ENCODE assay signal across 1 cellular context in the genomic region with DNA sequence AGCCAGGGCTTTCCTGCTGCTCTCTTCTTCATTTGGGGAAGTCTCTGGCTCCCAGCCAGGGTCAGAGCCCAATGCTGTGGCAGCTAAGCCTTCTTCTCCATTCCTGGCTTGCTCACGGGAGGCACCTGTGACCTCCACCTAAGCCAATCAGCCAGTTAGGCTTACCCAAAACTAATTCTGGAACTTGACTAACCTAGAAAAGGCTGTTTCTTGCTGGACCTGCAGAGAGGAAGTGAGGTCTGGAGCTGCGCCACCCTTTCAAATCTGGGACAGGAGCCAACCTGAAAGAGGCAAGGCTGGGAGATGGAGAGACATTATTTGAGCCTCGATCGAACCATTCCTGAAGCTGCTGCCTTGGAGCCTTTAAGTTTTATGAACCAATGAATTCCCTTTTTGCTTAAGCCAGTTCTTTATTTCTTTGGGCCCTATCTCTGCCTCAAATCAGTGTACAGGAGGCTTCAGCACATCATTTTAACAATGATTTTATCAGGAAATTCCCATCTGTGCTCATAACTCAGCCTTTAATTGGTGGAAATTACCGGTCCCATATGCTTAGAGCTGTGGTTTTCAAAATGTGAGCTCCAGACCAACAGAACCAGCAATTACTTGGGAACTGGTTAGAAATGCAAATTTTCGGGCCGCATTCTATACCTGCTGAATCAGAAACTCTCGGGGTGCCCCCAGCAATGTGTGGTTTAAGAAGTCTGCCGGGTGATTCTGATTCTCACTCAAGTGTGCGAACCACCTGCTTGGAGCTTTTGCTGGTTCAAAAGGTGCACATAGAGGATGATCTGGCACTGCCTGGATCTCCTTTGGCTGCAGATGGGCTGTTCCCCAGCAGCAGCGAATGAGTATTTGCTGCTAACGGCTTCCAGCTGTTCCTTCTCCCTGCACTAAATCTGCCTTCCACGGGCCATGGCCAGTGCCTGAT.
TF ChIP-seq lines count a peak whose summit lies in the region.

No MANE protein-coding gene starts in this region.

TF ChIP-seq in H1, 55 proteins besides CTCF, POLR2A, EP300 and RAD21:
- TF ChIP-seq RFX5 (IDR thresholded peaks at IDR 0.05; ENCODE audit: borderline replicate concordance, low read depth, low read length) (no peak), NANOG (IDR thresholded peaks at IDR 0.05; ENCODE audit: insufficient read depth, low read depth, low read length, poor library complexity, severe bottlenecking) (no peak), EZH2 (IDR thresholded peaks at IDR 0.05; ENCODE audit: low read depth, low read length, severe bottlenecking) (no peak), SRF (IDR thresholded peaks at IDR 0.05; ENCODE audit: low read depth, low read length) (no peak), HDAC6 (IDR thresholded peaks at IDR 0.05; ENCODE audit: low read depth, low read length) (no peak), SP1 (IDR thresholded peaks at IDR 0.05; ENCODE audit: low read depth, low read length) (no peak), CTBP2 (IDR thresholded peaks at IDR 0.05; ENCODE audit: borderline replicate concordance, insufficient read depth, insufficient read length, low read length) (no peak), JUND (IDR thresholded peaks at IDR 0.05; ENCODE audit: low read length) (no peak), RBBP5 (IDR thresholded peaks at IDR 0.05; ENCODE audit: borderline replicate concordance, low read depth, low read length) (no peak)
